8 cellular contexts compared by ENCODE assay signal in genomic region chr15:62940755-62941361, GRCh38.
DNase-seq lines count a peak whose midpoint lies in the region; ATAC-seq lines count a peak whose summit lies in the region.

No MANE protein-coding gene starts in this region.

- DNase-seq in NCI-H2196 (lab: John Stamatoyannopoulos, UW; ENCODE audit: unreplicated experiment) = peak; percentile 6
- DNase-seq in NCI-H2196 treated with DMSO at 0.1 percent for 48 hours (lab: John Stamatoyannopoulos, UW; ENCODE audit: unreplicated experiment) = no peak
- DNase-seq in T1000 (lab: John Stamatoyannopoulos, UW) = peak; percentile 80
- peak; percentile 94 for DNase-seq in glomerular visceral epithelial cell (ENCODE audit: extremely low spot score)
- DNase-seq in pulmonary artery endothelial cell (ENCODE audit: low read depth, low spot score) = peak; percentile 24
- no peak for DNase-seq in NCI-H748 treated with DMSO at 0.1 percent for 48 hours (lab: John Stamatoyannopoulos, UW)
- DNase-seq in NCI-H2029 (lab: John Stamatoyannopoulos, UW) = no peak

- no peak for ATAC-seq in HG03442 (IDR thresholded peaks at IDR 0.05; ENCODE audit: unreplicated experiment)

Comparison
In these comparisons a context has a peak if more than half of its experiments do, and no peak if none do; other contexts are left out.
1. DNase-seq: peak in NCI-H2196 (single experiment), T1000 (single experiment), glomerular visceral epithelial cell (single experiment) and pulmonary artery endothelial cell (single experiment); none in NCI-H2196 treated with DMSO at 0.1 percent for 48 hours (single experiment), NCI-H748 treated with DMSO at 0.1 percent for 48 hours (single experiment) and NCI-H2029 (single experiment).